Comparison of ENCODE assay signal across 24 cellular contexts in genomic region chr18:64717026-64717425, GRCh38.
A peak's percentile ranks its signal among the peaks of the same experiment; 100 is the strongest.
DNase-seq lines count a peak whose midpoint lies in the region; FAIRE-seq and TF ChIP-seq lines count a peak whose summit lies in the region.
"Had no signal": no experiment of that assay in that cellular context is flagged by ENCODE, and none has a peak within 500 bp of the region (broad histone marks: within the 10 kb centered on the region; RNA-seq: fewer than 3 reads in every experiment).

No MANE protein-coding gene starts in this region.

- no peak overlapping the region for H3K4me3 ChIP-seq in OCI-LY1 (ENCODE audit: low read depth, low read length, poor library complexity, severe bottlenecking)
- no peak overlapping the region for H3K4me3 ChIP-seq in bronchial epithelial cell (ENCODE audit: low read depth, low read length)
- H3K4me3 ChIP-seq in kidney epithelial cell (ENCODE audit: low read depth, low read length), result no peak overlapping the region
- H3K4me3 ChIP-seq in testis, result no peak overlapping the region
- H3K4me3 ChIP-seq: A549; BLaER1 treated with 17β-estradiol and CSF1 and Interleukin-3, amounts not matched to agents 10 nM and 100 nM; GM23248 had no signal

- no peak overlapping the region for H3K4me2 ChIP-seq in OCI-LY1 (ENCODE audit: low read length)
- H3K4me2 ChIP-seq: A549; BLaER1 treated with 17β-estradiol and CSF1 and Interleukin-3, amounts not matched to agents 10 nM and 100 nM; SK-N-SH had no signal

- no peak overlapping the region for H3K9ac ChIP-seq in OCI-LY1 (ENCODE audit: low read length)
- H3K9ac ChIP-seq: BLaER1 treated with 17β-estradiol and CSF1 and Interleukin-3, amounts not matched to agents 10 nM and 100 nM; GM23248; SK-N-SH had no signal

- no peak for TF ChIP-seq POLR2A in testis (IDR thresholded peaks at IDR 0.05)

- TF ChIP-seq CTCF in OCI-LY1 (IDR thresholded peaks at IDR 0.05; ENCODE audit: low read length) (no peak), bronchial epithelial cell (IDR thresholded peaks at IDR 0.05; ENCODE audit: insufficient read depth, low read length, severe bottlenecking) (no peak), kidney epithelial cell (IDR thresholded peaks at IDR 0.05; ENCODE audit: insufficient read depth, low read length, poor library complexity, severe bottlenecking) (no peak), testis (IDR thresholded peaks at IDR 0.05) (no peak)

- no peaks in the 10 kb centered on the region for H3K36me3 ChIP-seq in OCI-LY1 (ENCODE audit: insufficient read depth, low read length)
- H3K36me3 ChIP-seq in bronchial epithelial cell (ENCODE audit: control insufficient read depth, insufficient read depth, low read length), result no peaks in the 10 kb centered on the region
- H3K36me3 ChIP-seq in kidney epithelial cell (ENCODE audit: control insufficient read depth, insufficient read depth, low read length), result no peaks in the 10 kb centered on the region
- H3K36me3 ChIP-seq in testis (ENCODE audit: low read depth, missing control alignments), result no peaks in the 10 kb centered on the region
- H3K36me3 ChIP-seq: BLaER1 treated with 17β-estradiol and CSF1 and Interleukin-3, amounts not matched to agents 10 nM and 100 nM had no signal

- intact Hi-C loops in head of caudate nucleus (cut with DNase I) (no loop called here), testis (cut with DNase I; ENCODE audit: low total_unique reads) (no loop called here)

- H3K9me3 ChIP-seq in OCI-LY1 (ENCODE audit: low read length) (no peaks in the 10 kb centered on the region), testis (no peaks in the 10 kb centered on the region)
- H3K9me3 ChIP-seq: A549, SK-N-SH had no signal

- H3K4me1 ChIP-seq in OCI-LY1 (ENCODE audit: insufficient read depth, low read length, severe bottlenecking), result peaks cover 61% of the 10 kb centered on the region
- no peaks in the 10 kb centered on the region for H3K4me1 ChIP-seq in testis
- H3K4me1 ChIP-seq: A549 had no signal

- peak; percentile 86 for DNase-seq in DMS53 (lab: John Stamatoyannopoulos, UW)
- peak; percentile 66 for DNase-seq in bronchial epithelial cell (ENCODE audit: low read depth)
- peak; percentile 47 for DNase-seq in kidney epithelial cell (ENCODE audit: low read depth)
- no peak for DNase-seq in head of caudate nucleus
- DNase-seq in testis, result no peak
- no peak for DNase-seq in HTR-8/SVneo (ENCODE audit: insufficient read length, low spot score)
- DNase-seq in DMS79 (lab: John Stamatoyannopoulos, UW), result no peak
- DNase-seq: AML-193; CD4-positive, alpha-beta T cell; DND-41; GM23248; H7; NCI-H1092; NCI-H1417 treated with DMSO at 0.1 percent for 48 hours; NCI-H1694 treated with DMSO at 0.1 percent for 48 hours; NCI-H2081; NCI-H2227 treated with DMSO at 0.1 percent for 48 hours; NCI-H526 treated with DMSO at 0.1 percent for 48 hours; SK-N-SH had no signal

- H3K79me2 ChIP-seq in OCI-LY1 (ENCODE audit: insufficient read depth, low read length), result no peaks in the 10 kb centered on the region

- no peaks in the 10 kb centered on the region for H4K20me1 ChIP-seq in OCI-LY1 (ENCODE audit: insufficient read depth, low read length)
- H4K20me1 ChIP-seq: BLaER1 treated with 17β-estradiol and CSF1 and Interleukin-3, amounts not matched to agents 10 nM and 100 nM had no signal

- no peaks in the 10 kb centered on the region for H3F3A ChIP-seq in OCI-LY1 (ENCODE audit: insufficient read depth, low read length)

- H3K27me3 ChIP-seq in OCI-LY1 (ENCODE audit: insufficient read depth, low read length) (no peaks in the 10 kb centered on the region), bronchial epithelial cell (ENCODE audit: control insufficient read depth, insufficient read depth, low read length) (no peaks in the 10 kb centered on the region), kidney epithelial cell (ENCODE audit: control insufficient read depth, insufficient read depth, low read length) (no peaks in the 10 kb centered on the region), testis (no peaks in the 10 kb centered on the region)
- H3K27me3 ChIP-seq: BLaER1 treated with 17β-estradiol and CSF1 and Interleukin-3, amounts not matched to agents 10 nM and 100 nM had no signal

- 0 out of 2 replicates have a peak overlapping the region, but pooled peaks have one; percentile 56 for H2AFZ ChIP-seq in OCI-LY1 (ENCODE audit: low read length)
- H2AFZ ChIP-seq: GM23248 had no signal

- WGBS in testis, 2 donors, result 48 to 99% methylated on average over 2 of the region's 2 CpGs

- peak overlapping the region; percentile 37 for H3K27ac ChIP-seq in OCI-LY1 (ENCODE audit: low read depth, low read length, poor library complexity, severe bottlenecking)
- H3K27ac ChIP-seq in testis, result no peak overlapping the region
- H3K27ac ChIP-seq: A549, GM23248 had no signal

- H3K9me2 ChIP-seq in OCI-LY1 (ENCODE audit: low read depth, low read length), result no peaks in the 10 kb centered on the region
- H3K9me2 ChIP-seq: SK-N-SH had no signal

- FAIRE-seq in bronchial epithelial cell (lab: Jason Lieb, UNC), result no peak
- no peak for FAIRE-seq in HTR-8/SVneo (lab: Jason Lieb, UNC)
- FAIRE-seq: A549, GM18507, RCC 7860 had no signal

Comparison
In these comparisons a context has a peak if more than half of its experiments do, and no peak if none do; other contexts are left out.
1. DNase-seq: peak in DMS53 (single experiment), bronchial epithelial cell (single experiment) and kidney epithelial cell (single experiment); none in head of caudate nucleus (0 of 42), testis (single experiment), HTR-8/SVneo (single experiment) and DMS79 (single experiment).